ENCODE assay signal across 21 cellular contexts in genomic region chr18:13730486-13730885, GRCh38.
"Had no signal": no experiment of that assay in that cellular context is flagged by ENCODE, and none has a peak within 500 bp of the region (broad histone marks: within the 10 kb centered on the region; RNA-seq: fewer than 3 reads in every experiment).

No MANE protein-coding gene starts in this region.

- H3K27ac Mint-ChIP-seq: activated CD4-positive, alpha-beta memory T cell treated with anti-CD3 and anti-CD28 coated beads for 36 hours; activated CD4-positive, alpha-beta T cell treated with anti-CD3 and anti-CD28 coated beads, Interleukin-2, amount 10 ng/mL, durations not matched to agents 7 days and 5 days; activated naive CD4-positive, alpha-beta T cell treated with anti-CD3 and anti-CD28 coated beads for 36 hours; activated naive CD8-positive, alpha-beta T cell treated with anti-CD3 and anti-CD28 coated beads, Interleukin-2, amount 10 ng/mL, durations not matched to agents 7 days and 5 days had no signal

- H3K4me3 ChIP-seq: adrenal gland, MG63 had no signal

- H3K4me3 Mint-ChIP-seq: activated CD4-positive, alpha-beta memory T cell treated with anti-CD3 and anti-CD28 coated beads for 36 hours; activated CD4-positive, alpha-beta T cell treated with anti-CD3 and anti-CD28 coated beads, Interleukin-2, amount 10 ng/mL, durations not matched to agents 7 days and 5 days; activated naive CD4-positive, alpha-beta T cell treated with anti-CD3 and anti-CD28 coated beads for 36 hours; activated naive CD8-positive, alpha-beta T cell treated with anti-CD3 and anti-CD28 coated beads, Interleukin-2, amount 10 ng/mL, durations not matched to agents 7 days and 5 days had no signal

- H3K9me3 ChIP-seq: adrenal gland, MG63 had no signal

- H3K9me3 Mint-ChIP-seq: activated CD4-positive, alpha-beta memory T cell treated with anti-CD3 and anti-CD28 coated beads for 36 hours; activated CD4-positive, alpha-beta T cell treated with anti-CD3 and anti-CD28 coated beads, Interleukin-2, amount 10 ng/mL, durations not matched to agents 7 days and 5 days; activated naive CD8-positive, alpha-beta T cell treated with anti-CD3 and anti-CD28 coated beads, Interleukin-2, amount 10 ng/mL, durations not matched to agents 7 days and 5 days had no signal

- DNase-seq: activated CD4-positive, alpha-beta memory T cell treated with anti-CD3 and anti-CD28 coated beads for 36 hours; activated CD4-positive, alpha-beta T cell treated with anti-CD3 and anti-CD28 coated beads, Interleukin-2, amount 10 ng/mL, durations not matched to agents 7 days and 5 days; activated CD4-positive, CD25-positive, alpha-beta regulatory T cell; activated effector memory CD4-positive, alpha-beta T cell treated with Interleukin-2 at 50 U/mL for 16 hours; activated naive CD4-positive, alpha-beta T cell treated with anti-CD3 and anti-CD28 coated beads for 36 hours; activated naive CD8-positive, alpha-beta T cell treated with anti-CD3 and anti-CD28 coated beads, Interleukin-2, amount 10 ng/mL, durations not matched to agents 7 days and 5 days; activated T-cell treated with anti-CD3 and anti-CD28 coated beads for 4 hours; adrenal gland; anterior cingulate cortex; MG63; MV-4-11; NCI-H1092 treated with DMSO at 0.1 percent for 48 hours; NCI-H1417 treated with DMSO at 0.1 percent for 48 hours; NCI-H1694 treated with DMSO at 0.1 percent for 48 hours; NCI-H2029 treated with DMSO at 0.1 percent for 48 hours; NCI-H345; NCI-H510A; NCI-H526 treated with DMSO at 0.1 percent for 48 hours; NCI-H82; SIG-M5 had no signal

- H3K27ac ChIP-seq: adrenal gland, VCaP had no signal

- H3K27me3 ChIP-seq: adrenal gland, MG63 had no signal

- H3K27me3 Mint-ChIP-seq: activated CD4-positive, alpha-beta memory T cell treated with anti-CD3 and anti-CD28 coated beads for 36 hours; activated CD4-positive, alpha-beta T cell treated with anti-CD3 and anti-CD28 coated beads, Interleukin-2, amount 10 ng/mL, durations not matched to agents 7 days and 5 days; activated naive CD8-positive, alpha-beta T cell treated with anti-CD3 and anti-CD28 coated beads, Interleukin-2, amount 10 ng/mL, durations not matched to agents 7 days and 5 days had no signal
